ENCODE assay signal across 17 cellular contexts in genomic region chr12:122669397-122670070, GRCh38. TPM values are rescaled to one million over a fixed set of nuclear protein-coding genes. Genes with fewer than 3 reads are reported as not detected.
A peak's percentile ranks its signal among the peaks of the same experiment; 100 is the strongest.
DNase-seq lines count a peak whose midpoint lies in the region; ATAC-seq and TF ChIP-seq lines count a peak whose summit lies in the region.
"Had no signal": no experiment of that assay in that cellular context is flagged by ENCODE, and none has a peak within 500 bp of the region (broad histone marks: within the 10 kb centered on the region; RNA-seq: fewer than 3 reads in every experiment).

No MANE protein-coding gene starts in this region.

- H3K4me3 Mint-ChIP-seq in T-cell, result no peak overlapping the region
- H3K4me3 Mint-ChIP-seq in immature natural killer cell, result no peak overlapping the region
- H3K4me3 Mint-ChIP-seq: activated CD4-positive, alpha-beta memory T cell treated with anti-CD3 and anti-CD28 coated beads, Interleukin-2, amount 10 ng/mL, durations not matched to agents 7 days and 5 days had no signal

- H3K4me3 ChIP-seq in cardiac fibroblast (replicated peaks in 1 of 2; ENCODE audit: low read depth in 2 of 2, low read length in 2 of 2), result no peak overlapping the region
- H3K4me3 ChIP-seq: heart left ventricle had no signal

- DNase-seq in Caki2 (ENCODE audit: low read depth) (peak; percentile 55), M059J (ENCODE audit: low read depth) (peak; percentile 68), cardiac fibroblast (ENCODE audit: low read depth in 2 of 2) (peak; percentile 66 to 80), omental fat pad (ENCODE audit: low spot score) (peak; percentile 43), DMS53 treated with DMSO at 0.1 percent for 48 hours (lab: John Stamatoyannopoulos, UW; ENCODE audit: unreplicated experiment) (no peak), T-cell (no peak), immature natural killer cell (no peak)
- DNase-seq: activated CD4-positive, alpha-beta memory T cell treated with anti-CD3 and anti-CD28 coated beads, Interleukin-2, amount 10 ng/mL, durations not matched to agents 7 days and 5 days; activated effector memory CD4-positive, alpha-beta T cell treated with anti-CD3 and anti-CD28 coated beads, Interleukin-2, amount 50 U/mL, for 16 hours; CD4-positive, CD25-positive, alpha-beta regulatory T cell; heart left ventricle; left cardiac atrium; NK-92 treated with Interleukin-12 subunit alpha and Interleukin-12 subunit beta, amount 100 ng/mL, for 24 hours; SIG-M5; stimulated activated CD4-positive, alpha-beta T cell treated with anti-CD3 and anti-CD28 coated beads, Interleukin-2, amount 100 ng/mL, for 24 hours had no signal

- H3K4me1 Mint-ChIP-seq in T-cell, result no peaks in the 10 kb centered on the region
- H3K4me1 Mint-ChIP-seq in immature natural killer cell, result no peaks in the 10 kb centered on the region

- in situ Hi-C loops in Caki2 (cut with HindIII; ENCODE audit: low pct_unique_long_range_greater_than_20kb, low sequenced_read_pairs), result no loop called here

- CTCF ChIA-PET in T-cell (lab: Charles Lee), result no interaction called here

- no peak overlapping the region for H3K27ac Mint-ChIP-seq in T-cell
- peak overlapping the region in 1 of 6 donors; percentile 44 for H3K27ac Mint-ChIP-seq in immature natural killer cell
- H3K27ac Mint-ChIP-seq: activated CD4-positive, alpha-beta memory T cell treated with anti-CD3 and anti-CD28 coated beads, Interleukin-2, amount 10 ng/mL, durations not matched to agents 7 days and 5 days; CD4-positive, CD25-positive, alpha-beta regulatory T cell had no signal

- H3K9me3 Mint-ChIP-seq in T-cell (no peaks in the 10 kb centered on the region), immature natural killer cell (no peaks in the 10 kb centered on the region)
- H3K9me3 Mint-ChIP-seq: activated CD4-positive, alpha-beta memory T cell treated with anti-CD3 and anti-CD28 coated beads, Interleukin-2, amount 10 ng/mL, durations not matched to agents 7 days and 5 days; CD4-positive, CD25-positive, alpha-beta regulatory T cell had no signal

- POLR2A ChIA-PET in T-cell (lab: Charles Lee), result no interaction called here

- H3K27me3 Mint-ChIP-seq in T-cell, result peaks cover 0 to 1% of the 10 kb centered on the region in 2 donors
- H3K27me3 Mint-ChIP-seq in immature natural killer cell (ENCODE audit: low read depth in 3 of 3), result peaks cover 0 to 3% (median 3%) of the 10 kb centered on the region in 3 donors
- H3K27me3 Mint-ChIP-seq: CD4-positive, CD25-positive, alpha-beta regulatory T cell had no signal

- TF ChIP-seq CTCF in cardiac fibroblast (IDR thresholded peaks at IDR 0.05; ENCODE audit: low read depth, low read length) (no peak), omental fat pad (IDR thresholded peaks at IDR 0.05) (no peak)

- peak; percentile 72 for ATAC-seq in omental fat pad (ENCODE audit: low FRiP score)
- ATAC-seq in T-cell (replicated peaks in 1 of 4), result no peak
- ATAC-seq in HG03520 (IDR thresholded peaks at IDR 0.05; ENCODE audit: unreplicated experiment), result no peak
- ATAC-seq: heart left ventricle had no signal

- H3K36me3 Mint-ChIP-seq in T-cell (no peaks in the 10 kb centered on the region), immature natural killer cell (peaks cover 0 to 4% (median 0%) of the 10 kb centered on the region in 3 donors)
- H3K36me3 Mint-ChIP-seq: CD4-positive, CD25-positive, alpha-beta regulatory T cell had no signal

RNA-seq across cellular contexts. Expression of gene HCAR2, which starts 33.6 kb away (rescaled TPM):
- total RNA-seq in Caki2 (2014; rRNA removed; shearing (Covaris generic); ENCODE audit: low replicate concordance), result not detected in 2 replicates
- total RNA-seq in M059J (2014; rRNA removed; shearing (Covaris generic)), result not detected in 2 replicates
- total RNA-seq in omental fat pad (10 to 100 TPM in 3 of 4 donors, 1 to 10 TPM in 1; 5.5 to 68.7 (median 19.2) TPM), T-cell (under 1 TPM in 1 of 5 donors, not detected in 4; 0.23 TPM)
- not detected for polyA plus RNA-seq in immature natural killer cell
- total RNA-seq: activated CD4-positive, alpha-beta memory T cell treated with anti-CD3 and anti-CD28 coated beads, Interleukin-2, amount 10 ng/mL, durations not matched to agents 7 days and 5 days; CD4-positive, CD25-positive, alpha-beta regulatory T cell; pulmonary artery endothelial cell had no signal
- polyA plus RNA-seq: CD4-positive, CD25-positive, alpha-beta regulatory T cell had no signal

RNA-seq across cellular contexts. Expression of gene HCAR3, which starts 47.1 kb away (rescaled TPM):
- not detected in 2 replicates for total RNA-seq in Caki2 (2014; rRNA removed; shearing (Covaris generic); ENCODE audit: low replicate concordance)
- total RNA-seq in M059J (2014; rRNA removed; shearing (Covaris generic)), result not detected in 2 replicates
- total RNA-seq in omental fat pad, result 10 to 100 TPM in 1 of 4 donors, 1 to 10 TPM in 3; 1.8 to 23.1 (median 3.5) TPM
- not detected for total RNA-seq in T-cell
- not detected for polyA plus RNA-seq in immature natural killer cell
- total RNA-seq: activated CD4-positive, alpha-beta memory T cell treated with anti-CD3 and anti-CD28 coated beads, Interleukin-2, amount 10 ng/mL, durations not matched to agents 7 days and 5 days; CD4-positive, CD25-positive, alpha-beta regulatory T cell; pulmonary artery endothelial cell had no signal
- polyA plus RNA-seq: CD4-positive, CD25-positive, alpha-beta regulatory T cell had no signal

Comparison
In these comparisons a context has a peak if more than half of its experiments do, and no peak if none do; other contexts are left out.
1. DNase-seq: peak in Caki2 (single experiment), M059J (single experiment), cardiac fibroblast (2 of 2) and omental fat pad (single experiment); none in DMS53 treated with DMSO at 0.1 percent for 48 hours (single experiment), T-cell (0 of 34) and immature natural killer cell (0 of 3).